15 cellular contexts compared by ENCODE assay signal in the genomic region with DNA sequence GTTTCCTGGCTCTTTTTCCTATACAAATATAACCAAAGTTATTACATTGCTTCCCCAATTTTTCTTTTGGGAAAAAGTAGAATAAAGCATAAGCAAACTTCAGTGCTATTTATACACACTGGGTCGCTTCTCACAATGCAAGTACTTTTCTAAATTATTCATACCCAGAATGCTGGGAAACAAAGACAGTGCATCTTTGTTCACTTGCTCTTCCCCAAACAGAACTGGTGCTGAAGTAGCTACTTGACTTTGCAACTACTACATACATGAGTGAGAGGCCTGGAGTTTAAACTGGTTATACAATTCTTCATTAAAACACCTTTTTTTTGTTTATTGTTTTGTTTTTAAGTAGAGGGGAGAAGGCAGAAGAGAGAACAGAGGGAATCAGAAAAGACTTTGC. TPM values are rescaled to one million over a fixed set of nuclear protein-coding genes. Genes with fewer than 3 reads are reported as not detected.
DNase-seq lines count a peak whose midpoint lies in the region; ATAC-seq and TF ChIP-seq lines count a peak whose summit lies in the region.
"Had no signal": no experiment of that assay in that cellular context is flagged by ENCODE, and none has a peak within 500 bp of the region (broad histone marks: within the 10 kb centered on the region; RNA-seq: fewer than 3 reads in every experiment).

No MANE protein-coding gene starts in this region.

- H2AFZ ChIP-seq in Karpas-422 (ENCODE audit: low read length), result no peak overlapping the region

- H3K36me3 Mint-ChIP-seq in stimulated activated naive CD8-positive, alpha-beta T cell treated with anti-CD3 and anti-CD28 coated beads, Interleukin-15, Interleukin-2, amounts not matched to agents 100 ng/mL and 50 ng/mL, for 24 hours (ENCODE audit: low read depth), result peaks cover 77% of the 10 kb centered on the region
- H3K36me3 Mint-ChIP-seq in activated naive CD8-positive, alpha-beta T cell treated with anti-CD3 and anti-CD28 coated beads, Interleukin-2, amount 10 ng/mL, durations not matched to agents 7 days and 5 days, result peaks cover 56% of the 10 kb centered on the region
- H3K36me3 Mint-ChIP-seq in memory B cell, result peaks cover 31% of the 10 kb centered on the region

- H4K20me1 ChIP-seq in Karpas-422 (ENCODE audit: insufficient read depth, low read depth, low read length), result no peaks in the 10 kb centered on the region

- H3K27ac ChIP-seq in heart right ventricle (no peak overlapping the region), Karpas-422 (ENCODE audit: low read length) (no peak overlapping the region)
- H3K27ac ChIP-seq: psoas muscle, vagina had no signal

- H3K4me3 Mint-ChIP-seq in stimulated activated naive CD8-positive, alpha-beta T cell treated with anti-CD3 and anti-CD28 coated beads, Interleukin-15, Interleukin-2, amounts not matched to agents 100 ng/mL and 50 ng/mL, for 24 hours, result no peak overlapping the region
- H3K4me3 Mint-ChIP-seq in activated naive CD8-positive, alpha-beta T cell treated with anti-CD3 and anti-CD28 coated beads, Interleukin-2, amount 10 ng/mL, durations not matched to agents 7 days and 5 days, result peak overlapping the region; percentile 30
- no peak overlapping the region for H3K4me3 Mint-ChIP-seq in memory B cell

- no peaks in the 10 kb centered on the region for H3K27me3 Mint-ChIP-seq in stimulated activated naive CD8-positive, alpha-beta T cell treated with anti-CD3 and anti-CD28 coated beads, Interleukin-15, Interleukin-2, amounts not matched to agents 100 ng/mL and 50 ng/mL, for 24 hours
- no peaks in the 10 kb centered on the region for H3K27me3 Mint-ChIP-seq in activated naive CD8-positive, alpha-beta T cell treated with anti-CD3 and anti-CD28 coated beads, Interleukin-2, amount 10 ng/mL, durations not matched to agents 7 days and 5 days
- H3K27me3 Mint-ChIP-seq in memory B cell, result no peaks in the 10 kb centered on the region
- H3K27me3 Mint-ChIP-seq: stimulated activated naive CD8-positive, alpha-beta T cell treated with anti-CD3 and anti-CD28 coated beads, Interleukin-15, amount 100 ng/mL, for 72 hours had no signal

- peak overlapping the region; percentile 36 for H3K27ac Mint-ChIP-seq in stimulated activated naive CD8-positive, alpha-beta T cell treated with anti-CD3 and anti-CD28 coated beads, Interleukin-15, Interleukin-2, amounts not matched to agents 100 ng/mL and 50 ng/mL, for 24 hours
- H3K27ac Mint-ChIP-seq in activated naive CD8-positive, alpha-beta T cell treated with anti-CD3 and anti-CD28 coated beads, Interleukin-2, amount 10 ng/mL, durations not matched to agents 7 days and 5 days, result peak overlapping the region; percentile 11
- H3K27ac Mint-ChIP-seq in memory B cell, result peak overlapping the region; percentile 9

- H3K36me3 ChIP-seq in heart right ventricle (peaks cover 0 to 96% (median 35%) of the 10 kb centered on the region in 9 donors), Karpas-422 (ENCODE audit: insufficient read depth, low read length) (peaks cover 39% of the 10 kb centered on the region; the same call in 1 of the 2 replicates)

- H3K4me3 ChIP-seq in heart right ventricle, result no peak overlapping the region
- H3K4me3 ChIP-seq in Karpas-422 (ENCODE audit: low read length), result no peak overlapping the region
- H3K4me3 ChIP-seq: psoas muscle, vagina had no signal

- H3K27me3 ChIP-seq in heart right ventricle (no peaks in the 10 kb centered on the region), Karpas-422 (ENCODE audit: low read length) (no peaks in the 10 kb centered on the region)
- H3K27me3 ChIP-seq: vagina had no signal

- intact Hi-C loops in heart right ventricle (cut with DNase I), result no loop called here

- H3K9me3 Mint-ChIP-seq in stimulated activated naive CD8-positive, alpha-beta T cell treated with anti-CD3 and anti-CD28 coated beads, Interleukin-15, Interleukin-2, amounts not matched to agents 100 ng/mL and 50 ng/mL, for 24 hours, result no peaks in the 10 kb centered on the region
- no peaks in the 10 kb centered on the region for H3K9me3 Mint-ChIP-seq in activated naive CD8-positive, alpha-beta T cell treated with anti-CD3 and anti-CD28 coated beads, Interleukin-2, amount 10 ng/mL, durations not matched to agents 7 days and 5 days
- no peaks in the 10 kb centered on the region for H3K9me3 Mint-ChIP-seq in memory B cell
- H3K9me3 Mint-ChIP-seq: stimulated activated naive CD8-positive, alpha-beta T cell treated with anti-CD3 and anti-CD28 coated beads, Interleukin-15, amount 100 ng/mL, for 72 hours had no signal

- TF ChIP-seq CTCF in heart right ventricle (IDR thresholded peaks at IDR 0.05) (no peak), GM10266 (IDR thresholded peaks at IDR 0.05; ENCODE audit: control insufficient read depth, insufficient read depth, low read depth, missing control alignments) (no peak)

- H3K9me3 ChIP-seq in heart right ventricle (no peaks in the 10 kb centered on the region), Karpas-422 (ENCODE audit: low read length) (no peaks in the 10 kb centered on the region)
- H3K9me3 ChIP-seq: psoas muscle, vagina had no signal

- peaks cover 42% of the 10 kb centered on the region for H3K79me2 ChIP-seq in Karpas-422 (ENCODE audit: low read length)

- DNase-seq in stimulated activated naive CD8-positive, alpha-beta T cell treated with anti-CD3 and anti-CD28 coated beads, Interleukin-15, Interleukin-2, amounts not matched to agents 100 U/mL and 50 U/mL, for 24 hours, result no peak
- DNase-seq in activated naive CD8-positive, alpha-beta T cell treated with anti-CD3 and anti-CD28 coated beads, Interleukin-2, amount 10 ng/mL, durations not matched to agents 7 days and 5 days, result no peak
- DNase-seq in memory B cell (ENCODE audit: low spot score in 2 of 2) (no peak), heart right ventricle (no peak), GM10266 (ENCODE audit: extremely low spot score) (no peak), NCI-H510A (lab: John Stamatoyannopoulos, UW) (no peak), Karpas-422 (no peak)
- DNase-seq: activated CD4-positive, alpha-beta T cell treated with anti-CD3 and anti-CD28 coated beads, Interleukin-2, amount 50 U/mL, for 1 hour; aorta; cortex of kidney; NCI-H1092 treated with DMSO at 0.1 percent for 48 hours; psoas muscle; stimulated activated naive CD8-positive, alpha-beta T cell treated with anti-CD3 and anti-CD28 coated beads, Interleukin-15, amount 100 ng/mL, for 72 hours had no signal

- H3K4me1 ChIP-seq in heart right ventricle, result no peaks in the 10 kb centered on the region
- peaks cover 8% of the 10 kb centered on the region; the same call in 1 of the 2 replicates for H3K4me1 ChIP-seq in Karpas-422 (ENCODE audit: low read length)
- H3K4me1 ChIP-seq: psoas muscle, vagina had no signal

- POLR2A ChIA-PET in activated naive CD8-positive, alpha-beta T cell treated with anti-CD3 and anti-CD28 coated beads, Interleukin-2, amount 10 ng/mL, durations not matched to agents 7 days and 5 days (lab: Charles Lee), result no interaction called here

- no peak overlapping the region for H3K9ac ChIP-seq in Karpas-422 (ENCODE audit: low read length)

- H3K4me1 Mint-ChIP-seq in stimulated activated naive CD8-positive, alpha-beta T cell treated with anti-CD3 and anti-CD28 coated beads, Interleukin-15, Interleukin-2, amounts not matched to agents 100 ng/mL and 50 ng/mL, for 24 hours (ENCODE audit: low read depth), result peaks cover 22% of the 10 kb centered on the region
- peaks cover 25% of the 10 kb centered on the region for H3K4me1 Mint-ChIP-seq in activated naive CD8-positive, alpha-beta T cell treated with anti-CD3 and anti-CD28 coated beads, Interleukin-2, amount 10 ng/mL, durations not matched to agents 7 days and 5 days
- H3K4me1 Mint-ChIP-seq in memory B cell, result peaks cover 17% of the 10 kb centered on the region

- no peaks in the 10 kb centered on the region for H3K9me2 ChIP-seq in Karpas-422 (replicated peaks; ENCODE audit: insufficient read depth, low read length)

- H3K4me2 ChIP-seq in Karpas-422 (ENCODE audit: low read depth, low read length, poor library complexity, severe bottlenecking), result no peak overlapping the region

- ATAC-seq in stimulated activated naive CD8-positive, alpha-beta T cell treated with anti-CD3 and anti-CD28 coated beads, Interleukin-15, Interleukin-2, amounts not matched to agents 100 U/mL and 50 U/mL, for 24 hours, result no peak
- no peak for ATAC-seq in activated naive CD8-positive, alpha-beta T cell treated with anti-CD3 and anti-CD28 coated beads, Interleukin-2, amount 10 ng/mL, durations not matched to agents 7 days and 5 days (ENCODE audit: low read depth)
- ATAC-seq in memory B cell (ENCODE audit: low read depth) (no peak), heart right ventricle (no peak)
- ATAC-seq: psoas muscle had no signal

- 78 to 80% methylated on average over 1 of the region's 1 CpG for WGBS in heart right ventricle, 2 donors

RNA-seq across cellular contexts. Expression of gene STX6, which starts 40.2 kb away (rescaled TPM):
- 10 to 100 TPM; 20.8 to 21.1 TPM for total RNA-seq in activated naive CD8-positive, alpha-beta T cell treated with anti-CD3 and anti-CD28 coated beads, Interleukin-2, amount 10 ng/mL, durations not matched to agents 7 days and 5 days
- 10 to 100 TPM in 1 of 10 donors, 1 to 10 TPM in 9; 5.3 to 10.0 (median 7.0) TPM for total RNA-seq in heart right ventricle
- 1 to 10 TPM; 4.8 TPM for polyA plus RNA-seq in heart right ventricle
- 25.0 and 26.4 TPM in 2 replicates for total RNA-seq in Karpas-422 (2014; rRNA removed; shearing (Covaris generic); ENCODE audit: low replicate concordance)

RNA-seq across cellular contexts. Expression of gene MR1, which starts 51.4 kb away (rescaled TPM):
- total RNA-seq in activated naive CD8-positive, alpha-beta T cell treated with anti-CD3 and anti-CD28 coated beads, Interleukin-2, amount 10 ng/mL, durations not matched to agents 7 days and 5 days, result 10 to 100 TPM; 39.2 to 40.0 TPM
- total RNA-seq in heart right ventricle, result 1 to 10 TPM; 1.8 to 8.2 (median 3.2) TPM
- polyA plus RNA-seq in heart right ventricle, result 1 to 10 TPM in 1 of 2 donors, under 1 TPM in 1; 0.88 to 2.1 TPM
- total RNA-seq in Karpas-422 (2014; rRNA removed; shearing (Covaris generic); ENCODE audit: low replicate concordance), result 23.2 and 37.3 TPM in 2 replicates
